Comparison of ENCODE assay signal across 8 cellular contexts in the genomic region with DNA sequence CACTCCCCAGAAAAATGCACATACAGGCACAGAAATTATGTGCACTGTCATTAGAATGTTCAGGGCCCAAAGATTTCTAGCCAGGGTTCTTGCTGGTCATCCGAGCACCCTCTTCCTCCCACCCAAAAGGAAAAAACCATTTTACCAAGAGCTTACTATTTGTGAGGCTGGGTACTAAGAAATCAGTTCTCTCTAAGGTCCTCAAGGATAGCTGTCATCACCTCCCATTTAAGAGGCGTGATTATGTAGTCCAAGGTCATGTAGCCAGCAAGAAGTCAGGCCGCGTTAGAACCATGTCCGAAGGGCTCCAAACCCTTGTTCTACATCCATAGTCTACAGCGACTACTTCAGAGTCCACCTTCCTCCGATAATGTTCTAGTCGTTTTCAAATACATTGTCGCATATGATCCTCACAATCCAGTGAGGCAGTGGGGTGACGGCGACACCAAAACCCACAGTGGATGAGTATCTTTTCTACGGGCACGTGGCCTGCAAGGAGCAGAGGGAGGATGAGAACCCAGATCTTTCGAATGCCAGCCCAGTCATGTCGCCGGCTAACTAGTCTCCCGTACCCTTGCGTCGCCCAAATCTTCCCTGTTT. TPM values are rescaled to one million over a fixed set of nuclear protein-coding genes. Genes with fewer than 3 reads are reported as not detected.
DNase-seq lines count a peak whose midpoint lies in the region; ATAC-seq and TF ChIP-seq lines count a peak whose summit lies in the region.

No MANE protein-coding gene starts in this region.

- TF ChIP-seq CTCF in hepatocyte (IDR thresholded peaks at IDR 0.05; ENCODE audit: poor library complexity), result no peak

- H2AFZ ChIP-seq in hepatocyte, result peak overlapping the region; percentile 63

- no peaks in the 10 kb centered on the region for H3K9me2 ChIP-seq in hepatocyte (replicated peaks; ENCODE audit: insufficient read depth)

- peak overlapping the region; percentile 45 for H3K27ac ChIP-seq in hepatocyte
- H3K27ac ChIP-seq in skin epidermis, result peak overlapping the region; percentile 54 to 90 (median 85)

- H3K9me3 Mint-ChIP-seq in activated naive CD8-positive, alpha-beta T cell (ENCODE audit: low read depth), result no peaks in the 10 kb centered on the region

- ATAC-seq in HG02623 (IDR thresholded peaks at IDR 0.05; ENCODE audit: unreplicated experiment), result peak; percentile 15

- DNase-seq in NCI-H82 (lab: John Stamatoyannopoulos, UW) (peak; percentile 24), NCI-H82 treated with DMSO at 0.1 percent for 48 hours (lab: John Stamatoyannopoulos, UW; ENCODE audit: unreplicated experiment) (no peak), NOMO-1 treated with DMSO at 0.1 percent for 48 hours (lab: John Stamatoyannopoulos, UW; ENCODE audit: unreplicated experiment) (peak; percentile 40), hepatocyte (ENCODE audit: low spot score) (peak; percentile 27), midbrain (lab: John Stamatoyannopoulos, UW) (no peak)

- peaks cover 49% of the 10 kb centered on the region for H3K79me2 ChIP-seq in hepatocyte

- H4K20me1 ChIP-seq in hepatocyte (ENCODE audit: insufficient read depth, poor library complexity, severe bottlenecking), result peaks cover 4% of the 10 kb centered on the region

- no peaks in the 10 kb centered on the region for H3K27me3 ChIP-seq in hepatocyte

- 5% methylated on average over 19 of the region's 19 CpGs for WGBS in hepatocyte (ENCODE audit: low lambda C conversion rate, missing lambda C conversion rate)

- peaks cover 27% of the 10 kb centered on the region for H3K36me3 Mint-ChIP-seq in activated naive CD8-positive, alpha-beta T cell

- peak overlapping the region; percentile 100 for H3K4me3 Mint-ChIP-seq in activated naive CD8-positive, alpha-beta T cell

- peaks cover 50% of the 10 kb centered on the region for H3K4me1 Mint-ChIP-seq in activated naive CD8-positive, alpha-beta T cell (ENCODE audit: low read depth)

- peak overlapping the region; percentile 96 for H3K4me2 ChIP-seq in hepatocyte

- peaks cover 3% of the 10 kb centered on the region for H3K36me3 ChIP-seq in hepatocyte (replicated peaks; ENCODE audit: insufficient read depth, low read depth)

- H3K4me1 ChIP-seq in hepatocyte (ENCODE audit: insufficient read depth), result peaks cover 14% of the 10 kb centered on the region

- no peaks in the 10 kb centered on the region for H3K27me3 Mint-ChIP-seq in activated naive CD8-positive, alpha-beta T cell

- peak overlapping the region; percentile 99 for H3K27ac Mint-ChIP-seq in activated naive CD8-positive, alpha-beta T cell

- H3K4me3 ChIP-seq in hepatocyte (peak overlapping the region; percentile 64), skin epidermis (peak overlapping the region; percentile 56 to 94 (median 65))

- no peaks in the 10 kb centered on the region for H3K9me3 ChIP-seq in hepatocyte (ENCODE audit: low read depth)

RNA-seq across cellular contexts. Expression of a gene that starts 0.6 kb away (rescaled TPM):
- 62.5 and 62.8 TPM in 2 replicates for total RNA-seq in hepatocyte
- 126 and 128 TPM in 2 replicates for polyA plus RNA-seq in hepatocyte

RNA-seq across cellular contexts. Expression of a gene that starts 0.8 kb away (rescaled TPM):
- 151 and 152 TPM in 2 replicates for total RNA-seq in hepatocyte
- polyA plus RNA-seq in hepatocyte, result 144 and 158 TPM in 2 replicates

RNA-seq across cellular contexts. Expression of a gene that starts 11.8 kb away (rescaled TPM):
- total RNA-seq in hepatocyte, result 21.2 and 24.6 TPM in 2 replicates
- polyA plus RNA-seq in hepatocyte, result 8.8 and 21.5 TPM in 2 replicates

RNA-seq across cellular contexts. Expression of a gene that starts 12.1 kb away (rescaled TPM):
- 0.60 and 1.7 TPM in 2 replicates for total RNA-seq in hepatocyte
- 2.2 and 3.1 TPM in 2 replicates for polyA plus RNA-seq in hepatocyte

Comparison
In these comparisons a context has a peak if more than half of its experiments do, and no peak if none do; other contexts are left out.
1. DNase-seq: peak in NCI-H82 (single experiment), NOMO-1 treated with DMSO at 0.1 percent for 48 hours (single experiment) and hepatocyte (single experiment); none in NCI-H82 treated with DMSO at 0.1 percent for 48 hours (single experiment) and midbrain (single experiment).